8 cellular contexts compared by ENCODE assay signal in genomic region chr16:8961811-8962390, GRCh38. TPM values are rescaled to one million over a fixed set of nuclear protein-coding genes. Genes with fewer than 3 reads are reported as not detected.
DNase-seq lines count a peak whose midpoint lies in the region; ATAC-seq and TF ChIP-seq lines count a peak whose summit lies in the region.

No MANE protein-coding gene starts in this region.

- no peak for ATAC-seq in HG02571 (IDR thresholded peaks at IDR 0.05; ENCODE audit: unreplicated experiment)
- no peak for ATAC-seq in GM19035 (IDR thresholded peaks at IDR 0.05; ENCODE audit: unreplicated experiment)

- H3K9me2 ChIP-seq in DOHH2 (replicated peaks; ENCODE audit: control insufficient read depth, low read length) = no peaks in the 10 kb centered on the region

- peaks cover 57% of the 10 kb centered on the region for H3K4me1 ChIP-seq in DOHH2 (ENCODE audit: control insufficient read depth, low read length)
- peaks cover 37% of the 10 kb centered on the region for H3K4me1 ChIP-seq in OCI-LY3 (ENCODE audit: low read length)
- H3K4me1 ChIP-seq in endodermal cell (ENCODE audit: control insufficient read depth, insufficient read depth, low read length) = peaks cover 12% of the 10 kb centered on the region
- H3K4me1 ChIP-seq in osteoblast (ENCODE audit: insufficient read depth, low read length) = peaks cover 52% of the 10 kb centered on the region

- peak; percentile 8 for TF ChIP-seq CTCF in DOHH2 (IDR thresholded peaks at IDR 0.05; ENCODE audit: low read depth, low read length, poor library complexity, severe bottlenecking)
- no peak for TF ChIP-seq CTCF in OCI-LY3 (IDR thresholded peaks at IDR 0.05; ENCODE audit: low read depth, low read length)
- no peak for TF ChIP-seq CTCF in endodermal cell (conservative IDR thresholded peaks at IDR 0.05)
- TF ChIP-seq CTCF in osteoblast (IDR thresholded peaks at IDR 0.05; ENCODE audit: extremely low read depth, low read depth, low read length) = no peak

- no peaks in the 10 kb centered on the region for H3K9me3 Mint-ChIP-seq in endodermal cell

- H3K9ac ChIP-seq in OCI-LY3 (ENCODE audit: low read length) = peak overlapping the region; percentile 49
- H3K9ac ChIP-seq in endodermal cell (ENCODE audit: extremely low read depth, low read length, poor library complexity, severe bottlenecking) = peak overlapping the region; percentile 80

- H3K36me3 Mint-ChIP-seq in endodermal cell (ENCODE audit: low read depth) = no peaks in the 10 kb centered on the region

- peaks cover 21% of the 10 kb centered on the region for H3F3A ChIP-seq in DOHH2 (ENCODE audit: control insufficient read depth, insufficient read depth)

- peaks cover 66% of the 10 kb centered on the region for H3K79me2 ChIP-seq in DOHH2 (ENCODE audit: control insufficient read depth, low read length)
- peaks cover 74% of the 10 kb centered on the region for H3K79me2 ChIP-seq in OCI-LY3 (ENCODE audit: low read length)
- H3K79me2 ChIP-seq in osteoblast (ENCODE audit: insufficient read depth, low read length) = peaks cover 62% of the 10 kb centered on the region

- peaks cover 40% of the 10 kb centered on the region for H4K20me1 ChIP-seq in DOHH2 (ENCODE audit: control insufficient read depth, insufficient read depth, low read depth, low read length)
- H4K20me1 ChIP-seq in OCI-LY3 (ENCODE audit: insufficient read depth, low read length) = peaks cover 59% of the 10 kb centered on the region
- peaks cover 57% of the 10 kb centered on the region for H4K20me1 ChIP-seq in osteoblast (ENCODE audit: insufficient read depth, low read length)

- H3K4me1 Mint-ChIP-seq in endodermal cell = peaks cover 53% of the 10 kb centered on the region

- no peaks in the 10 kb centered on the region for H3K9me3 ChIP-seq in DOHH2 (ENCODE audit: control insufficient read depth, insufficient read depth, low read length)
- H3K9me3 ChIP-seq in OCI-LY3 (ENCODE audit: insufficient read depth, low read length) = no peaks in the 10 kb centered on the region
- H3K9me3 ChIP-seq in endodermal cell (ENCODE audit: control insufficient read depth, low read length) = no peaks in the 10 kb centered on the region
- no peaks in the 10 kb centered on the region for H3K9me3 ChIP-seq in osteoblast (ENCODE audit: low read depth, low read length)

- 15 to 23% methylated on average over 11 to 15 of the region's 15 CpGs for WGBS in endodermal cell (ENCODE audit: insufficient coverage in 1 of 2, insufficient read length in 1 of 2), 2 experiments

- H3K36me3 ChIP-seq in DOHH2 (ENCODE audit: control insufficient read depth, low read length) = peaks cover 23% of the 10 kb centered on the region
- peaks cover 7% of the 10 kb centered on the region for H3K36me3 ChIP-seq in OCI-LY3 (replicated peaks; ENCODE audit: low read depth, low read length)
- no peaks in the 10 kb centered on the region for H3K36me3 ChIP-seq in endodermal cell (ENCODE audit: control insufficient read depth, insufficient read depth, low read length)
- H3K36me3 ChIP-seq in osteoblast (ENCODE audit: insufficient read depth, low read length) = no peaks in the 10 kb centered on the region

- H3K4me2 ChIP-seq in DOHH2 (ENCODE audit: low read length) (peak overlapping the region; percentile 92), OCI-LY3 (ENCODE audit: low read length) (peak overlapping the region; percentile 93), osteoblast (ENCODE audit: insufficient read depth, low read length) (peak overlapping the region; percentile 98)

- H3K27me3 ChIP-seq in DOHH2 (ENCODE audit: control insufficient read depth, low read length) (no peaks in the 10 kb centered on the region), OCI-LY3 (ENCODE audit: low read depth, low read length) (no peaks in the 10 kb centered on the region), endodermal cell (ENCODE audit: control insufficient read depth, insufficient read depth, low read length, poor library complexity, severe bottlenecking) (no peaks in the 10 kb centered on the region), osteoblast (ENCODE audit: insufficient read depth, low read length) (no peaks in the 10 kb centered on the region)

- peak overlapping the region; percentile 84 for H3K4me3 ChIP-seq in DOHH2 (ENCODE audit: low read length)
- H3K4me3 ChIP-seq in OCI-LY3 (ENCODE audit: low read length) = peak overlapping the region; percentile 78
- peak overlapping the region; percentile 99 for H3K4me3 ChIP-seq in endodermal cell (ENCODE audit: low read length)
- peak overlapping the region; percentile 84 for H3K4me3 ChIP-seq in osteoblast (ENCODE audit: insufficient read depth, low read length)

- DNase-seq in endodermal cell = peak; percentile 51
- peak; percentile 83 for DNase-seq in osteoblast (ENCODE audit: insufficient read length, low spot score, missing footprints)
- no peak for DNase-seq in SW480 (ENCODE audit: low spot score)
- DNase-seq in occipital lobe (lab: John Stamatoyannopoulos, UW) = no peak

- H3K27ac Mint-ChIP-seq in endodermal cell = peak overlapping the region; percentile 62

- H3K27ac ChIP-seq in DOHH2 (ENCODE audit: low read depth, low read length) = peak overlapping the region; percentile 75
- no peak overlapping the region for H3K27ac ChIP-seq in OCI-LY3 (ENCODE audit: low read length)
- no peak overlapping the region for H3K27ac ChIP-seq in endodermal cell (ENCODE audit: low read depth, low read length)
- peak overlapping the region; percentile 17 for H3K27ac ChIP-seq in osteoblast (ENCODE audit: low read depth, low read length)

- H2AFZ ChIP-seq in OCI-LY3 (ENCODE audit: low read depth, low read length) (no peak overlapping the region), osteoblast (ENCODE audit: low read length) (no peak overlapping the region)

- H3K4me3 Mint-ChIP-seq in endodermal cell = peak overlapping the region; percentile 84

- H3K27me3 Mint-ChIP-seq in endodermal cell (ENCODE audit: insufficient read depth) = peaks cover 10% of the 10 kb centered on the region

RNA-seq across cellular contexts. Expression of gene USP7, which starts 1.8 kb away (rescaled TPM):
- total RNA-seq in endodermal cell (100 to 1,000 TPM; 114 to 140 TPM), osteoblast (46.0 and 51.4 TPM in 2 replicates), occipital lobe (90.9 TPM)
- polyA plus RNA-seq in endodermal cell (2013, experiment 1 of 2) = 101 TPM
- polyA plus RNA-seq in endodermal cell (2013, experiment 2 of 2) = 95.6 TPM

Comparison
In these comparisons a context has a peak if more than half of its experiments do, and no peak if none do; other contexts are left out.
1. H3K27ac ChIP-seq: peak in DOHH2 (single experiment) and osteoblast (single experiment); none in OCI-LY3 (single experiment) and endodermal cell (single experiment).
2. DNase-seq: peak in endodermal cell (single experiment) and osteoblast (single experiment); none in SW480 (single experiment) and occipital lobe (single experiment).
3. Peak in every context shown above with its lines, with median percentiles within 50 percentile points of each other: H3K4me2 ChIP-seq and H3K4me3 ChIP-seq.